Comparison of ENCODE assay signal across 15 cellular contexts in genomic region chr10:75008952-75009351, GRCh38.
A peak's percentile ranks its signal among the peaks of the same experiment; 100 is the strongest.
DNase-seq lines count a peak whose midpoint lies in the region; ATAC-seq, FAIRE-seq and TF ChIP-seq lines count a peak whose summit lies in the region.
"Had no signal": no experiment of that assay in that cellular context is flagged by ENCODE, and none has a peak within 500 bp of the region (broad histone marks: within the 10 kb centered on the region; RNA-seq: fewer than 3 reads in every experiment).

No MANE protein-coding gene starts in this region.

- peaks cover 33% of the 10 kb centered on the region; the same call in 1 of the 2 replicates for H3K36me3 ChIP-seq in Loucy (ENCODE audit: insufficient read depth, low read length)
- no peaks in the 10 kb centered on the region for H3K36me3 ChIP-seq in endothelial cell of umbilical vein (ENCODE audit: control insufficient read depth in 2 of 2, extremely low read depth in 1 of 2, insufficient read depth in 2 of 2, low read length in 2 of 2)
- no peaks in the 10 kb centered on the region for H3K36me3 ChIP-seq in upper lobe of right lung

- H3K27ac ChIP-seq in endothelial cell of umbilical vein (ENCODE audit: insufficient read depth, low read depth, low read length) (no peak overlapping the region), upper lobe of right lung (peak overlapping the region; percentile 51)
- H3K27ac ChIP-seq: GM23248 had no signal

- TF ChIP-seq POLR2A in endothelial cell of umbilical vein (IDR thresholded peaks at IDR 0.05; ENCODE audit: low read depth, low read length): no peak

- CTCF ChIA-PET in endothelial cell of umbilical vein (lab: Charles Lee): interaction anchor here (1.0 kb wide), 1 partner anchor 11 kb away, joined by 3 read pairs; no protein-coding TSS in a partner anchor

- intact Hi-C loops in endothelial cell of umbilical vein (cut with micrococcal nuclease): no loop called here
- intact Hi-C loops in upper lobe of right lung (cut with DNase I): no loop called here
- intact Hi-C loops in head of caudate nucleus (cut with DNase I): no loop called here

- H3K4me1 Mint-ChIP-seq in activated naive CD8-positive, alpha-beta T cell treated with anti-CD3 and anti-CD28 coated beads, Interleukin-2, amount 10 ng/mL, durations not matched to agents 7 days and 5 days: peaks cover 33% of the 10 kb centered on the region
- peaks cover 49% of the 10 kb centered on the region for H3K4me1 Mint-ChIP-seq in activated naive CD8-positive, alpha-beta T cell treated with anti-CD3 and anti-CD28 coated beads, Interleukin-2, amount 50 U/mL, for 24 hours

- H3K27me3 Mint-ChIP-seq in activated naive CD8-positive, alpha-beta T cell treated with anti-CD3 and anti-CD28 coated beads, Interleukin-2, amount 10 ng/mL, durations not matched to agents 7 days and 5 days: no peaks in the 10 kb centered on the region
- H3K27me3 Mint-ChIP-seq in activated naive CD8-positive, alpha-beta T cell treated with anti-CD3 and anti-CD28 coated beads, Interleukin-2, amount 50 U/mL, for 24 hours: no peaks in the 10 kb centered on the region
- H3K27me3 Mint-ChIP-seq: B cell had no signal

- no peaks in the 10 kb centered on the region for H3K9me2 ChIP-seq in Loucy (replicated peaks; ENCODE audit: low read depth, low read length)

- no peak for DNase-seq in activated naive CD8-positive, alpha-beta T cell treated with anti-CD3 and anti-CD28 coated beads, Interleukin-2, amount 10 ng/mL, durations not matched to agents 7 days and 5 days
- DNase-seq in activated naive CD8-positive, alpha-beta T cell treated with anti-CD3 and anti-CD28 coated beads, Interleukin-2, amount 50 U/mL, for 24 hours: no peak
- DNase-seq in endothelial cell of umbilical vein (ENCODE audit: low read depth, low spot score): no peak
- DNase-seq in upper lobe of right lung: no peak
- DNase-seq in head of caudate nucleus: no peak
- DNase-seq: DND-41, GM23248, NCI-H1436 treated with DMSO at 0.1 percent for 48 hours, NCI-H2029 treated with DMSO at 0.1 percent for 48 hours, NCI-H774 had no signal

- H4K20me1 ChIP-seq in Loucy (ENCODE audit: insufficient read depth, low read length, poor library complexity, severe bottlenecking) (no peaks in the 10 kb centered on the region), endothelial cell of umbilical vein (replicated peaks; ENCODE audit: control insufficient read depth, extremely low read depth, insufficient read depth, low read length) (no peaks in the 10 kb centered on the region)

- peaks cover 33% of the 10 kb centered on the region for H3K4me1 ChIP-seq in Loucy (ENCODE audit: insufficient read depth, low read length, poor library complexity, severe bottlenecking)
- no peaks in the 10 kb centered on the region for H3K4me1 ChIP-seq in endothelial cell of umbilical vein (ENCODE audit: control insufficient read depth, extremely low read depth, insufficient read depth, low read length)
- peaks cover 10% of the 10 kb centered on the region for H3K4me1 ChIP-seq in upper lobe of right lung

- no peak overlapping the region for H3K27ac Mint-ChIP-seq in activated naive CD8-positive, alpha-beta T cell treated with anti-CD3 and anti-CD28 coated beads, Interleukin-2, amount 10 ng/mL, durations not matched to agents 7 days and 5 days
- H3K27ac Mint-ChIP-seq in activated naive CD8-positive, alpha-beta T cell treated with anti-CD3 and anti-CD28 coated beads, Interleukin-2, amount 50 U/mL, for 24 hours: no peak overlapping the region
- H3K27ac Mint-ChIP-seq: B cell had no signal

- H3K79me2 ChIP-seq in Loucy (ENCODE audit: insufficient read depth, low read length) (peaks cover 6% of the 10 kb centered on the region), endothelial cell of umbilical vein (ENCODE audit: control insufficient read depth, insufficient read depth, low read length) (no peaks in the 10 kb centered on the region)

- H3K4me2 ChIP-seq in Loucy (ENCODE audit: low read depth, low read length, poor library complexity, severe bottlenecking) (peak overlapping the region; percentile 29), endothelial cell of umbilical vein (ENCODE audit: insufficient read depth, low read length) (no peak overlapping the region)

- no peaks in the 10 kb centered on the region for H3K9me1 ChIP-seq in endothelial cell of umbilical vein (replicated peaks; ENCODE audit: control insufficient read depth, extremely low read depth, insufficient read depth, low read length)

- H3K4me3 ChIP-seq in Loucy (ENCODE audit: low read length, poor library complexity, severe bottlenecking) (no peak overlapping the region), endothelial cell of umbilical vein (replicated peaks in 1 of 3; ENCODE audit: insufficient read depth in 1 of 3, low read depth in 1 of 3, low read length in 3 of 3) (no peak overlapping the region), upper lobe of right lung (no peak overlapping the region)
- H3K4me3 ChIP-seq: GM23248, K562 had no signal

- no peak for TF ChIP-seq CTCF in Loucy (conservative IDR thresholded peaks at IDR 0.05; ENCODE audit: low read length)
- TF ChIP-seq CTCF in endothelial cell of umbilical vein (IDR thresholded peaks at IDR 0.05; ENCODE audit: extremely low read depth in 1 of 2, insufficient read depth in 1 of 2, low read depth in 1 of 2, low read length in 2 of 2): no peak
- TF ChIP-seq CTCF in upper lobe of right lung (IDR thresholded peaks at IDR 0.05): no peak

- dilution Hi-C loops in endothelial cell of umbilical vein (cut with MboI; ENCODE audit: extremely low pct_ligation_motif_present, low sequenced_read_pairs): no loop called here

- peaks cover 18% of the 10 kb centered on the region for H3K36me3 Mint-ChIP-seq in activated naive CD8-positive, alpha-beta T cell treated with anti-CD3 and anti-CD28 coated beads, Interleukin-2, amount 10 ng/mL, durations not matched to agents 7 days and 5 days
- H3K36me3 Mint-ChIP-seq in activated naive CD8-positive, alpha-beta T cell treated with anti-CD3 and anti-CD28 coated beads, Interleukin-2, amount 50 U/mL, for 24 hours (ENCODE audit: low read depth): peaks cover 6% of the 10 kb centered on the region

- POLR2A ChIA-PET in activated naive CD8-positive, alpha-beta T cell treated with anti-CD3 and anti-CD28 coated beads, Interleukin-2, amount 10 ng/mL, durations not matched to agents 7 days and 5 days (lab: Charles Lee): interaction anchor here (0.5 to 2.0 kb wide), 3 partner anchors 88 to 301 kb away, joined by 4 to 8 read pairs (median 5); partner anchors contain the start of gene KAT6B
- POLR2A ChIA-PET in endothelial cell of umbilical vein (lab: Charles Lee): no interaction called here

- H2AFZ ChIP-seq in Loucy (ENCODE audit: low read length): no peak overlapping the region
- H2AFZ ChIP-seq in endothelial cell of umbilical vein (ENCODE audit: low read depth, low read length): no peak overlapping the region
- H2AFZ ChIP-seq: GM23248 had no signal

- no peak for ATAC-seq in activated naive CD8-positive, alpha-beta T cell treated with anti-CD3 and anti-CD28 coated beads, Interleukin-2, amount 10 ng/mL, durations not matched to agents 7 days and 5 days (ENCODE audit: low read depth)
- no peak for ATAC-seq in activated naive CD8-positive, alpha-beta T cell treated with anti-CD3 and anti-CD28 coated beads, Interleukin-2, amount 50 U/mL, for 24 hours
- ATAC-seq in upper lobe of right lung (no peak), GM18909 (IDR thresholded peaks at IDR 0.05; ENCODE audit: poor library complexity, unreplicated experiment) (no peak)
- ATAC-seq: K562 had no signal

- peak overlapping the region; percentile 35 for H3K4me3 Mint-ChIP-seq in activated naive CD8-positive, alpha-beta T cell treated with anti-CD3 and anti-CD28 coated beads, Interleukin-2, amount 10 ng/mL, durations not matched to agents 7 days and 5 days
- no peak overlapping the region for H3K4me3 Mint-ChIP-seq in activated naive CD8-positive, alpha-beta T cell treated with anti-CD3 and anti-CD28 coated beads, Interleukin-2, amount 50 U/mL, for 24 hours

- BruUV-seq in endothelial cell of umbilical vein (replicated peaks; lab: Mats Ljungman, UMichigan): no TSS peak

- no peaks in the 10 kb centered on the region for H3F3A ChIP-seq in Loucy (ENCODE audit: low read depth)

- peak; percentile 4 for FAIRE-seq in endothelial cell of umbilical vein (lab: Jason Lieb, UNC)
- FAIRE-seq: G401.6, K562 had no signal

- H3K27me3 ChIP-seq in Loucy (ENCODE audit: insufficient read depth, low read length, poor library complexity, severe bottlenecking): no peaks in the 10 kb centered on the region
- H3K27me3 ChIP-seq in endothelial cell of umbilical vein (ENCODE audit: control insufficient read depth in 2 of 2, insufficient read depth in 2 of 2, low read length in 2 of 2): no peaks in the 10 kb centered on the region
- H3K27me3 ChIP-seq in upper lobe of right lung: no peaks in the 10 kb centered on the region

- H3K9ac ChIP-seq in Loucy (ENCODE audit: low read depth, low read length, poor library complexity, severe bottlenecking) (peak overlapping the region; percentile 13), endothelial cell of umbilical vein (replicated peaks; ENCODE audit: extremely low read depth, insufficient read depth, low read length) (no peak overlapping the region)
- H3K9ac ChIP-seq: GM23248 had no signal

- no peaks in the 10 kb centered on the region for H3K9me3 ChIP-seq in Loucy (ENCODE audit: insufficient read depth, low read depth, low read length)
- no peaks in the 10 kb centered on the region for H3K9me3 ChIP-seq in endothelial cell of umbilical vein (replicated peaks; ENCODE audit: control insufficient read depth, insufficient read depth, low read length)
- H3K9me3 ChIP-seq in upper lobe of right lung: no peaks in the 10 kb centered on the region

- no peaks in the 10 kb centered on the region for H3K9me3 Mint-ChIP-seq in activated naive CD8-positive, alpha-beta T cell treated with anti-CD3 and anti-CD28 coated beads, Interleukin-2, amount 10 ng/mL, durations not matched to agents 7 days and 5 days
- H3K9me3 Mint-ChIP-seq in activated naive CD8-positive, alpha-beta T cell treated with anti-CD3 and anti-CD28 coated beads, Interleukin-2, amount 50 U/mL, for 24 hours: no peaks in the 10 kb centered on the region

TF ChIP-seq in endothelial cell of umbilical vein, 7 proteins besides CTCF, POLR2A, EP300 and RAD21:
- TF ChIP-seq MYC (IDR thresholded peaks at IDR 0.05; ENCODE audit: low read depth, low read length) (no peak), POLR2AphosphoS5 (IDR thresholded peaks at IDR 0.05; ENCODE audit: insufficient read depth, low read depth, low read length) (no peak), EZH2 (IDR thresholded peaks at IDR 0.05; ENCODE audit: borderline replicate concordance, low read depth, low read length, severe bottlenecking) (no peak), JUN (IDR thresholded peaks at IDR 0.05; ENCODE audit: borderline replicate concordance, insufficient read depth, insufficient read length, low read depth) (no peak), GATA2 (IDR thresholded peaks at IDR 0.05; ENCODE audit: insufficient read depth, insufficient read length, low read depth, low read length) (no peak), FOS (IDR thresholded peaks at IDR 0.05; ENCODE audit: borderline replicate concordance, insufficient read depth, low read length) (no peak), MAX (IDR thresholded peaks at IDR 0.05; ENCODE audit: insufficient read depth, insufficient read length) (no peak)
